In the genomic region with DNA sequence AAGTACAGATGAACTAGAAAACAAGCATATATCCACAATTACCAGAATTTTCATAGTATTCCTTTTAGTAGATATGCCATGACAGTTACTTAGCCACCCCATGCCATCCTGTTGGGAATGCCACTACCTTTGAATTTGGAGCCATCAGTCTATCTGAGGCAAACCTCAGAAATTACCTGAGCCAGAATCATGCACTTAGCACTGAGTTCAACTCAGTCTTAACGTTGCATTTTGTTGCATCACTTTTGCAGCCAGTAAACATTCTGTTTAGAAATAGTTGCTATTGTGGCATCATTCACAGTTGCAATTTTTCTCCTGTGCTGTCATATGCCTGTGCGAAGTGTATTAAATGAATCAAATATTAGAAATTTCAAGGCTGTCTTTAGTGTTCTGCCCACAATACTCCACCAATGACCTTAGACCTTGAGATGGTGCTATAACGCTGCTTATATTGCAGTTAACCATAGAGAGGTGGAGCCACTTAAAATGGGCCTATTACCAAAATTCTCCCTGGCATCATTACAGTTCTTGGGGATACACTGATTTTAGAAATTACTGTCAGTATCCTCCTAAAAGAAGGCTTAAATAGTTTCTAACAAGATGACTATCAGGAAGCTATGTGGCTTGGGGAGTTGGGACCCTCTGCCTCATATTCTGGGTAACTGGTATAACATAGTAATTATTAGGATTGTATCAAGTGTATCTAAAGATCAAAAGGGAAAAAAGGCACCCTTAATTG, we compare ENCODE assay signal across 12 cellular contexts. TPM values are rescaled to one million over a fixed set of nuclear protein-coding genes. Genes with fewer than 3 reads are reported as not detected.
DNase-seq lines count a peak whose midpoint lies in the region; ATAC-seq and TF ChIP-seq lines count a peak whose summit lies in the region.
"Had no signal": no experiment of that assay in that cellular context is flagged by ENCODE, and none has a peak within 500 bp of the region (broad histone marks: within the 10 kb centered on the region; RNA-seq: fewer than 3 reads in every experiment).

No MANE protein-coding gene starts in this region.

- H3F3A ChIP-seq in smooth muscle cell (ENCODE audit: low read depth) = peaks cover 59% of the 10 kb centered on the region

- H3K4me3 ChIP-seq in Panc1 (ENCODE audit: low read depth in 2 of 2, low read length in 2 of 2) = no peak overlapping the region
- H3K4me3 ChIP-seq in smooth muscle cell = no peak overlapping the region
- H3K4me3 ChIP-seq: pancreas had no signal

- peaks cover 52% of the 10 kb centered on the region for H3K4me1 Mint-ChIP-seq in activated T-cell treated with anti-CD3 and anti-CD28 coated beads, Interleukin-2, amount 50 U/mL, for 72 hours (ENCODE audit: low read depth)
- peaks cover 43% of the 10 kb centered on the region for H3K4me1 Mint-ChIP-seq in activated T-cell treated with anti-CD3 and anti-CD28 coated beads, Interleukin-2, amount 50 U/mL, for 4 hours (ENCODE audit: low read depth)

- POLR2A ChIA-PET in Panc1 (lab: Charles Lee) = no interaction called here

- peaks cover 17 to 41% of the 10 kb centered on the region in 2 donors for H3K36me3 Mint-ChIP-seq in activated T-cell treated with anti-CD3 and anti-CD28 coated beads, Interleukin-2, amount 50 U/mL, for 72 hours (ENCODE audit: insufficient read depth in 2 of 2)
- peaks cover 61% of the 10 kb centered on the region for H3K36me3 Mint-ChIP-seq in activated T-cell treated with anti-CD3 and anti-CD28 coated beads, Interleukin-2, amount 50 U/mL, for 4 hours (ENCODE audit: insufficient read depth)

- peak overlapping the region; percentile 95 for H3K27ac Mint-ChIP-seq in activated T-cell treated with anti-CD3 and anti-CD28 coated beads, Interleukin-2, amount 50 U/mL, for 72 hours

- peak overlapping the region in 1 of 2 donors; percentile 32 for H3K4me3 Mint-ChIP-seq in activated T-cell treated with anti-CD3 and anti-CD28 coated beads, Interleukin-2, amount 50 U/mL, for 72 hours
- H3K4me3 Mint-ChIP-seq in activated T-cell treated with anti-CD3 and anti-CD28 coated beads, Interleukin-2, amount 50 U/mL, for 4 hours = no peak overlapping the region

- peaks cover 80% of the 10 kb centered on the region for H4K20me1 ChIP-seq in smooth muscle cell (ENCODE audit: low read depth)

- no peak overlapping the region for H3K9ac ChIP-seq in smooth muscle cell (ENCODE audit: low read depth)

- DNase-seq in activated T-cell treated with anti-CD3 and anti-CD28 coated beads, Interleukin-2, amount 50 U/mL, for 72 hours = no peak
- no peak for DNase-seq in activated T-cell treated with anti-CD3 and anti-CD28 coated beads, Interleukin-2, amount 50 U/mL, for 4 hours
- DNase-seq in Panc1 (ENCODE audit: low read depth, low spot score) (no peak), fibroblast of gingiva (ENCODE audit: low read depth) (peak; percentile 39), smooth muscle cell (lab: John Stamatoyannopoulos, UW; ENCODE audit: unreplicated experiment) (no peak), mesenteric fat pad (ENCODE audit: low spot score) (no peak), NCI-H1694 (lab: John Stamatoyannopoulos, UW) (no peak), SK-N-DZ (ENCODE audit: low spot score) (no peak)
- DNase-seq: activated CD4-positive, alpha-beta T cell treated with anti-CD3 and anti-CD28 coated beads, Interleukin-2, amount 50 U/mL, for 48 hours; amniotic stem cell; EL; pancreas had no signal

- H3K4me2 ChIP-seq in smooth muscle cell = no peak overlapping the region

- H3K27ac ChIP-seq in Panc1 (ENCODE audit: low read length) (peak overlapping the region; percentile 79), smooth muscle cell (ENCODE audit: low read depth) (peak overlapping the region; percentile 9)
- H3K27ac ChIP-seq: pancreas had no signal

- in situ Hi-C loops in Panc1 (cut with HindIII; ENCODE audit: low pct_unique_long_range_greater_than_20kb, low sequenced_read_pairs) = no loop called here

- H3K79me2 ChIP-seq in smooth muscle cell (ENCODE audit: low read depth) = peaks cover 86% of the 10 kb centered on the region

- H3K27me3 ChIP-seq in Panc1 (ENCODE audit: control insufficient read depth, insufficient read depth, low read length) (no peaks in the 10 kb centered on the region), smooth muscle cell (ENCODE audit: low read depth) (no peaks in the 10 kb centered on the region)
- H3K27me3 ChIP-seq: pancreas had no signal

- CTCF ChIA-PET in Panc1 (lab: Charles Lee) = interaction anchor here (0.5 kb wide), 1 partner anchor 11 kb away, joined by 5 read pairs; no protein-coding TSS in a partner anchor

- 87% methylated on average over 3 of the region's 3 CpGs for WGBS in smooth muscle cell (ENCODE audit: low lambda C conversion rate)

- peak; percentile 33 to 54 for ATAC-seq in activated T-cell treated with anti-CD3 and anti-CD28 coated beads, Interleukin-2, amount 50 U/mL, for 72 hours (replicated peaks in 1 of 2)
- ATAC-seq in activated T-cell treated with anti-CD3 and anti-CD28 coated beads, Interleukin-2, amount 50 U/mL, for 4 hours = no peak
- no peak; the same call in 1 of the 2 replicates for ATAC-seq in Panc1
- ATAC-seq: pancreas had no signal

- BruUV-seq in Panc1 (replicated peaks; lab: Mats Ljungman, UMichigan) = no TSS peak

- H3K4me1 ChIP-seq in Panc1 (ENCODE audit: control insufficient read depth, insufficient read depth, low read length) (peaks cover 39% of the 10 kb centered on the region), smooth muscle cell (ENCODE audit: low read depth) (no peaks in the 10 kb centered on the region)
- H3K4me1 ChIP-seq: pancreas had no signal

- H3K36me3 ChIP-seq in Panc1 (ENCODE audit: control insufficient read depth, insufficient read depth, low read length) (peaks cover 51% of the 10 kb centered on the region), smooth muscle cell (ENCODE audit: low read depth) (peaks cover 33% of the 10 kb centered on the region)

- H2AFZ ChIP-seq in smooth muscle cell (ENCODE audit: low read depth) = no peak overlapping the region

- H3K9me3 Mint-ChIP-seq in activated T-cell treated with anti-CD3 and anti-CD28 coated beads, Interleukin-2, amount 50 U/mL, for 72 hours = no peaks in the 10 kb centered on the region
- H3K9me3 Mint-ChIP-seq in activated T-cell treated with anti-CD3 and anti-CD28 coated beads, Interleukin-2, amount 50 U/mL, for 4 hours = no peaks in the 10 kb centered on the region

- H3K9me3 ChIP-seq in Panc1 (ENCODE audit: control insufficient read depth, insufficient read depth, low read depth, low read length) (no peaks in the 10 kb centered on the region), smooth muscle cell (replicated peaks; ENCODE audit: low read depth) (no peaks in the 10 kb centered on the region)
- H3K9me3 ChIP-seq: pancreas had no signal

- intact Hi-C loops in Panc1 (cut with micrococcal nuclease; ENCODE audit: unreplicated experiment) = no loop called here

- no peak for TF ChIP-seq CTCF in Panc1 (IDR thresholded peaks at IDR 0.05)
- no peak for TF ChIP-seq CTCF in smooth muscle cell (IDR thresholded peaks at IDR 0.05; ENCODE audit: borderline replicate concordance, insufficient read depth, poor library complexity, severe bottlenecking)

- no peaks in the 10 kb centered on the region for H3K27me3 Mint-ChIP-seq in activated T-cell treated with anti-CD3 and anti-CD28 coated beads, Interleukin-2, amount 50 U/mL, for 72 hours (ENCODE audit: low read depth)
- H3K27me3 Mint-ChIP-seq in activated T-cell treated with anti-CD3 and anti-CD28 coated beads, Interleukin-2, amount 50 U/mL, for 4 hours (ENCODE audit: low read depth) = no peaks in the 10 kb centered on the region

RNA-seq across cellular contexts. Expression of gene PTRH2, which starts 11.1 kb away (rescaled TPM):
- total RNA-seq in activated T-cell treated with anti-CD3 and anti-CD28 coated beads, Interleukin-2, amount 50 U/mL, for 72 hours = 10 to 100 TPM; 22.2 to 29.3 TPM
- total RNA-seq in activated T-cell treated with anti-CD3 and anti-CD28 coated beads, Interleukin-2, amount 50 U/mL, for 4 hours = 10 to 100 TPM; 45.4 to 50.9 (median 47.4) TPM
- total RNA-seq in Panc1 (2021; ENCODE audit: unreplicated experiment) (40.2 TPM), smooth muscle cell (11.4 and 28.2 TPM in 2 replicates), mesenteric fat pad (29.1 TPM)
- polyA plus RNA-seq in Panc1 (2012; ENCODE audit: insufficient read length) = 36.1 TPM
- polyA plus RNA-seq in smooth muscle cell = 26.2 and 27.5 TPM in 2 replicates
- polyA plus RNA-seq in SK-N-DZ (2014; cell fraction: cytosol; rRNA removed) = 29.4 and 37.2 TPM in 2 replicates
- 22.6 and 26.5 TPM in 2 replicates for polyA plus RNA-seq in SK-N-DZ (2014; cell fraction: nucleus; rRNA removed)

RNA-seq across cellular contexts. Expression of gene VMP1, which starts 11.3 kb away (rescaled TPM):
- 100 to 1,000 TPM; 236 to 324 TPM for total RNA-seq in activated T-cell treated with anti-CD3 and anti-CD28 coated beads, Interleukin-2, amount 50 U/mL, for 72 hours
- 100 to 1,000 TPM; 128 to 138 (median 134) TPM for total RNA-seq in activated T-cell treated with anti-CD3 and anti-CD28 coated beads, Interleukin-2, amount 50 U/mL, for 4 hours
- total RNA-seq in Panc1 (2021; ENCODE audit: unreplicated experiment) (281 TPM), smooth muscle cell (514 and 545 TPM in 2 replicates), mesenteric fat pad (417 TPM)
- 139 TPM for polyA plus RNA-seq in Panc1 (2012; ENCODE audit: insufficient read length)
- polyA plus RNA-seq in smooth muscle cell = 102 and 116 TPM in 2 replicates
- 59.8 and 69.1 TPM in 2 replicates for polyA plus RNA-seq in SK-N-DZ (2014; cell fraction: cytosol; rRNA removed)
- polyA plus RNA-seq in SK-N-DZ (2014; cell fraction: nucleus; rRNA removed) = 33.9 and 40.9 TPM in 2 replicates

Comparison
In these comparisons a context has a peak if more than half of its experiments do, and no peak if none do; other contexts are left out.
1. ATAC-seq: peak in activated T-cell treated with anti-CD3 and anti-CD28 coated beads, Interleukin-2, amount 50 U/mL, for 72 hours (2 of 2); none in activated T-cell treated with anti-CD3 and anti-CD28 coated beads, Interleukin-2, amount 50 U/mL, for 4 hours (0 of 2) and Panc1 (single experiment).